ENCODE assay signal across 7 cellular contexts in genomic region chr6:30685977-30686907, GRCh38.
DNase-seq lines count a peak whose midpoint lies in the region; ATAC-seq and TF ChIP-seq lines count a peak whose summit lies in the region.

TSS of gene PPP1R18 (minus strand) at chr6:30686645. CDS start at chr6:30686018, 627 bp downstream.

- peak; percentile 27 for ATAC-seq in GM18498 (IDR thresholded peaks at IDR 0.05; ENCODE audit: unreplicated experiment)

- no peak for TF ChIP-seq CTCF in cardiac fibroblast (IDR thresholded peaks at IDR 0.05; ENCODE audit: low read depth, low read length)

- peak within 1 kb of the TSS; percentile 85 to 94 for H3K4me3 ChIP-seq in cardiac fibroblast (replicated peaks in 1 of 2; ENCODE audit: low read depth in 2 of 2, low read length in 2 of 2)

- DNase-seq in Kasumi-1 (lab: John Stamatoyannopoulos, UW), result peak; percentile 61 to 68
- peak; percentile 64 to 79 (median 70) for DNase-seq in activated CD4-positive, CD25-positive, alpha-beta regulatory T cell (lab: John Stamatoyannopoulos, UW)
- peak; percentile 74 to 77 for DNase-seq in cardiac fibroblast (ENCODE audit: low read depth in 2 of 2)
- peak; percentile 72 for DNase-seq in kidney glomerular epithelial cell (lab: John Stamatoyannopoulos, UW)
- DNase-seq in stimulated activated CD4-positive, alpha-beta T cell treated with anti-CD3 and anti-CD28 coated beads, Interleukin-15, amount 100 ng/mL, for 24 hours, result peak; percentile 93
- DNase-seq in NCI-H1048 (lab: John Stamatoyannopoulos, UW), result no peak
